18 cellular contexts compared by ENCODE assay signal in genomic region chr6:84601366-84601765, GRCh38.
DNase-seq lines count a peak whose midpoint lies in the region; ATAC-seq and TF ChIP-seq lines count a peak whose summit lies in the region.
"Had no signal": no experiment of that assay in that cellular context is flagged by ENCODE, and none has a peak within 500 bp of the region (broad histone marks: within the 10 kb centered on the region; RNA-seq: fewer than 3 reads in every experiment).

No MANE protein-coding gene starts in this region.

- no peaks in the 10 kb centered on the region for H3K9me3 Mint-ChIP-seq in neural progenitor cell
- peaks cover 0 to 7% (median 4%) of the 10 kb centered on the region in 8 donors for H3K9me3 Mint-ChIP-seq in CD4-positive, alpha-beta memory T cell

- H3K4me1 Mint-ChIP-seq in neural progenitor cell = no peaks in the 10 kb centered on the region
- no peaks in the 10 kb centered on the region for H3K4me1 Mint-ChIP-seq in CD4-positive, alpha-beta memory T cell
- H3K4me1 Mint-ChIP-seq: B cell had no signal

- H3K27ac ChIP-seq in DND-41 (ENCODE audit: low read length) (peak overlapping the region; percentile 51; the same call in 1 of the 2 replicates), neural progenitor cell (no peak overlapping the region)
- no peak overlapping the region for H3K27ac ChIP-seq in CD4-positive, alpha-beta memory T cell (ENCODE audit: low read depth, low read length)
- H3K27ac ChIP-seq: KMS-11 had no signal

- ATAC-seq in DND-41 (ENCODE audit: insufficient read depth, low read depth) (peak; percentile 79), GM18909 (IDR thresholded peaks at IDR 0.05; ENCODE audit: poor library complexity, unreplicated experiment) (no peak)
- ATAC-seq: HepG2, Panc1 had no signal

- H3K9ac ChIP-seq in DND-41 (ENCODE audit: low read depth, low read length) (no peak overlapping the region), neural progenitor cell (no peak overlapping the region)
- H3K9ac ChIP-seq: KMS-11 had no signal

- H3K36me3 Mint-ChIP-seq in neural progenitor cell = no peaks in the 10 kb centered on the region
- H3K36me3 Mint-ChIP-seq in CD4-positive, alpha-beta memory T cell = no peaks in the 10 kb centered on the region

- H3K4me3 Mint-ChIP-seq in neural progenitor cell = no peak overlapping the region
- H3K4me3 Mint-ChIP-seq in CD4-positive, alpha-beta memory T cell = no peak overlapping the region
- H3K4me3 Mint-ChIP-seq: B cell had no signal

- 74 to 78% methylated on average over 3 of the region's 3 CpGs for WGBS in lower leg skin, 2 donors

- intact Hi-C loops in lower leg skin (cut with DNase I; ENCODE audit: low total_unique reads) = no loop called here
- intact Hi-C loops in CD4-positive, alpha-beta memory T cell (cut with micrococcal nuclease) = no loop called here

- TF ChIP-seq POLR2A in lower leg skin (IDR thresholded peaks at IDR 0.05) = no peak

- CTCF ChIA-PET in CD4-positive, alpha-beta memory T cell (lab: Charles Lee; ENCODE audit: partially characterized antibody) = no interaction called here

- DNase-seq in DND-41 (peak; percentile 38), HT1080 (ENCODE audit: low read depth) (peak; percentile 33), M059J (ENCODE audit: low read depth) (peak; percentile 46), lower leg skin (ENCODE audit: low spot score in 2 of 2) (no peak), neural progenitor cell (ENCODE audit: low spot score) (no peak)
- DNase-seq in activated CD4-positive, alpha-beta T cell treated with anti-CD3 and anti-CD28 coated beads for 1 hour = no peak
- no peak for DNase-seq in CD4-positive, alpha-beta memory T cell
- DNase-seq: DMS79 treated with DMSO at 0.1 percent for 48 hours, NCI-H1694, NCI-H2081 treated with DMSO at 0.1 percent for 48 hours, NCI-H2171 treated with DMSO at 0.1 percent for 48 hours, NCI-H524 treated with DMSO at 0.1 percent for 48 hours, NCI-H82 had no signal

- no peaks in the 10 kb centered on the region for H3K27me3 ChIP-seq in DND-41 (ENCODE audit: insufficient read depth, low read length, poor library complexity)
- H3K27me3 ChIP-seq in neural progenitor cell = no peaks in the 10 kb centered on the region
- no peaks in the 10 kb centered on the region for H3K27me3 ChIP-seq in CD4-positive, alpha-beta memory T cell (ENCODE audit: insufficient read depth, low read length)

- H3K36me3 ChIP-seq in DND-41 (ENCODE audit: insufficient read depth, low read length) (no peaks in the 10 kb centered on the region), neural progenitor cell (no peaks in the 10 kb centered on the region)
- no peaks in the 10 kb centered on the region for H3K36me3 ChIP-seq in CD4-positive, alpha-beta memory T cell (ENCODE audit: insufficient read depth, low read length)

- H3K9me3 ChIP-seq in DND-41 (ENCODE audit: insufficient read depth, low read length, severe bottlenecking) = no peaks in the 10 kb centered on the region
- no peaks in the 10 kb centered on the region for H3K9me3 ChIP-seq in neural progenitor cell (ENCODE audit: low read depth)
- H3K9me3 ChIP-seq in CD4-positive, alpha-beta memory T cell (ENCODE audit: control insufficient read depth in 1 of 2, low read length in 2 of 2) = no peaks in the 10 kb centered on the region

- H3K4me3 ChIP-seq in DND-41 (ENCODE audit: low read depth in 1 of 2, low read length in 2 of 2) (no peak overlapping the region), lower leg skin (ENCODE audit: low read depth, poor library complexity, severe bottlenecking) (peak overlapping the region; percentile 2), neural progenitor cell (no peak overlapping the region)
- no peak overlapping the region for H3K4me3 ChIP-seq in CD4-positive, alpha-beta memory T cell (ENCODE audit: low read length in 2 of 2)

- H3K79me2 ChIP-seq in DND-41 (ENCODE audit: insufficient read depth, low read length) = no peaks in the 10 kb centered on the region
- no peaks in the 10 kb centered on the region for H3K79me2 ChIP-seq in neural progenitor cell (ENCODE audit: low read depth)

- POLR2A ChIA-PET in CD4-positive, alpha-beta memory T cell (lab: Charles Lee; ENCODE audit: partially characterized antibody) = no interaction called here

- H3K27ac Mint-ChIP-seq in neural progenitor cell = no peak overlapping the region
- H3K27ac Mint-ChIP-seq in CD4-positive, alpha-beta memory T cell = no peak overlapping the region
- H3K27ac Mint-ChIP-seq: B cell had no signal

- no peaks in the 10 kb centered on the region for H3K27me3 Mint-ChIP-seq in neural progenitor cell (ENCODE audit: insufficient read depth, low read depth)
- no peaks in the 10 kb centered on the region for H3K27me3 Mint-ChIP-seq in CD4-positive, alpha-beta memory T cell
- H3K27me3 Mint-ChIP-seq: B cell had no signal

- no peaks in the 10 kb centered on the region for H3F3A ChIP-seq in neural progenitor cell (ENCODE audit: low read depth)

- H3K4me1 ChIP-seq in DND-41 (ENCODE audit: insufficient read depth, low read length) = peaks cover 19% of the 10 kb centered on the region
- no peaks in the 10 kb centered on the region for H3K4me1 ChIP-seq in neural progenitor cell
- H3K4me1 ChIP-seq in CD4-positive, alpha-beta memory T cell (ENCODE audit: insufficient read depth, low read length) = no peaks in the 10 kb centered on the region

- H2AFZ ChIP-seq in DND-41 (ENCODE audit: low read depth, low read length) = peak overlapping the region; percentile 32; the same call in 1 of the 2 replicates
- H2AFZ ChIP-seq in neural progenitor cell (replicated peaks) = no peak overlapping the region

- H4K20me1 ChIP-seq in DND-41 (ENCODE audit: insufficient read depth, low read length) = no peaks in the 10 kb centered on the region
- no peaks in the 10 kb centered on the region for H4K20me1 ChIP-seq in neural progenitor cell (ENCODE audit: low read depth)

- H3K4me2 ChIP-seq in DND-41 (ENCODE audit: insufficient read depth, low read length) (no peak overlapping the region), neural progenitor cell (no peak overlapping the region)
- H3K4me2 ChIP-seq: KMS-11 had no signal

- TF ChIP-seq CTCF in DND-41 (IDR thresholded peaks at IDR 0.05; ENCODE audit: borderline replicate concordance, extremely low read depth, low read length, poor library complexity, severe bottlenecking) = no peak
- no peak for TF ChIP-seq CTCF in lower leg skin (IDR thresholded peaks at IDR 0.05)
- TF ChIP-seq CTCF in neural progenitor cell (IDR thresholded peaks at IDR 0.05) = no peak

Comparison
In these comparisons a context has a peak if more than half of its experiments do, and no peak if none do; other contexts are left out.
1. DNase-seq: peak in DND-41 (single experiment), HT1080 (single experiment) and M059J (single experiment); none in lower leg skin (0 of 2), activated CD4-positive, alpha-beta T cell treated with anti-CD3 and anti-CD28 coated beads for 1 hour (single experiment), neural progenitor cell (single experiment) and CD4-positive, alpha-beta memory T cell (0 of 5).